Comparison of ENCODE assay signal across 8 cellular contexts in genomic region chr22:46150615-46151423, GRCh38. TPM values are rescaled to one million over a fixed set of nuclear protein-coding genes. Genes with fewer than 3 reads are reported as not detected.
DNase-seq lines count a peak whose midpoint lies in the region; ATAC-seq and TF ChIP-seq lines count a peak whose summit lies in the region.

No MANE protein-coding gene starts in this region.

- H3K36me3 ChIP-seq in GM06990 (ENCODE audit: control insufficient read depth, insufficient read depth, low read length) (no peaks in the 10 kb centered on the region; the same call in 1 of the 2 replicates), OCI-LY1 (ENCODE audit: insufficient read depth, low read length) (peaks cover 6% of the 10 kb centered on the region; the same call in 1 of the 2 replicates), parathyroid adenoma (ENCODE audit: control insufficient read depth, insufficient read depth, low read length) (no peaks in the 10 kb centered on the region), urinary bladder (ENCODE audit: insufficient read depth) (no peaks in the 10 kb centered on the region)

- TF ChIP-seq CTCF in GM06990 (IDR thresholded peaks at IDR 0.05; ENCODE audit: insufficient read depth, low read length, poor library complexity, severe bottlenecking), result no peak
- no peak for TF ChIP-seq CTCF in OCI-LY1 (IDR thresholded peaks at IDR 0.05; ENCODE audit: low read length)
- TF ChIP-seq CTCF in parathyroid adenoma (IDR thresholded peaks at IDR 0.05), result no peak

- peaks cover 3% of the 10 kb centered on the region for H3K27me3 Mint-ChIP-seq in activated T-helper 17 cell treated with anti-CD3 and anti-CD28 coated beads, Interleukin-2, amount 50 U/mL, for 72 hours

- POLR2A ChIA-PET in HEK293T (lab: Yijun Ruan, JAX), result interaction anchor here (1.0 kb wide), 1 partner anchor 117 kb away, joined by 3 read pairs; the partner anchor contains the start of gene TTC38

- H3K4me1 Mint-ChIP-seq in activated T-helper 17 cell treated with anti-CD3 and anti-CD28 coated beads, Interleukin-2, amount 50 U/mL, for 72 hours, result peaks cover 5% of the 10 kb centered on the region

- H3K4me3 ChIP-seq in GM06990 (replicated peaks; ENCODE audit: low read depth, low read length), result peak overlapping the region; percentile 73
- H3K4me3 ChIP-seq in OCI-LY1 (ENCODE audit: low read depth, low read length, poor library complexity, severe bottlenecking), result peak overlapping the region; percentile 87
- H3K4me3 ChIP-seq in parathyroid adenoma (ENCODE audit: low read depth, low read length), result peak overlapping the region; percentile 83
- peak overlapping the region; percentile 87 for H3K4me3 ChIP-seq in urinary bladder (ENCODE audit: low read depth, low read length)

- H3K27ac ChIP-seq in OCI-LY1 (ENCODE audit: low read depth, low read length, poor library complexity, severe bottlenecking) (peak overlapping the region; percentile 78), parathyroid adenoma (peak overlapping the region; percentile 29), urinary bladder (ENCODE audit: low read depth) (peak overlapping the region; percentile 27)

- no peaks in the 10 kb centered on the region for H3K9me2 ChIP-seq in OCI-LY1 (ENCODE audit: low read depth, low read length)

- H3K9me3 Mint-ChIP-seq in activated T-helper 17 cell treated with anti-CD3 and anti-CD28 coated beads, Interleukin-2, amount 50 U/mL, for 72 hours, result no peaks in the 10 kb centered on the region

- H3K27me3 ChIP-seq in GM06990 (replicated peaks; ENCODE audit: control insufficient read depth, insufficient read depth, low read length) (peaks cover 2% of the 10 kb centered on the region; the same call in 1 of the 2 replicates), OCI-LY1 (ENCODE audit: insufficient read depth, low read length) (no peaks in the 10 kb centered on the region), parathyroid adenoma (ENCODE audit: control insufficient read depth, insufficient read depth, low read length) (no peaks in the 10 kb centered on the region)

- H3K79me2 ChIP-seq in OCI-LY1 (ENCODE audit: insufficient read depth, low read length) (no peaks in the 10 kb centered on the region), parathyroid adenoma (no peaks in the 10 kb centered on the region)

- WGBS in urinary bladder, result under 1% methylated on average over 105 of the region's 105 CpGs

- H3K27ac Mint-ChIP-seq in activated T-helper 17 cell treated with anti-CD3 and anti-CD28 coated beads, Interleukin-2, amount 50 U/mL, for 72 hours, result no peak overlapping the region

- H3K4me1 ChIP-seq in OCI-LY1 (ENCODE audit: insufficient read depth, low read length, severe bottlenecking), result peaks cover 23% of the 10 kb centered on the region
- H3K4me1 ChIP-seq in parathyroid adenoma, result peaks cover 7% of the 10 kb centered on the region
- H3K4me1 ChIP-seq in urinary bladder (ENCODE audit: insufficient read depth), result peaks cover 2% of the 10 kb centered on the region

- ATAC-seq in activated T-helper 17 cell treated with anti-CD3 and anti-CD28 coated beads, Interleukin-2, amount 50 U/mL, for 72 hours (replicated peaks), result peak; percentile 51

- no peaks in the 10 kb centered on the region for H3F3A ChIP-seq in OCI-LY1 (ENCODE audit: insufficient read depth, low read length)

- H3K4me3 Mint-ChIP-seq in activated T-helper 17 cell treated with anti-CD3 and anti-CD28 coated beads, Interleukin-2, amount 50 U/mL, for 72 hours, result peak overlapping the region; percentile 67

- H4K20me1 ChIP-seq in OCI-LY1 (ENCODE audit: insufficient read depth, low read length), result no peaks in the 10 kb centered on the region

- H3K9ac ChIP-seq in OCI-LY1 (ENCODE audit: low read length) (peak overlapping the region; percentile 78), parathyroid adenoma (no peak overlapping the region)

- CTCF ChIA-PET in HEK293T (lab: Yijun Ruan, JAX), result no interaction called here

- no peak overlapping the region for H2AFZ ChIP-seq in OCI-LY1 (ENCODE audit: low read length)
- H2AFZ ChIP-seq in parathyroid adenoma, result peak overlapping the region; percentile 68

- H3K9me3 ChIP-seq in OCI-LY1 (ENCODE audit: low read length), result no peaks in the 10 kb centered on the region
- no peaks in the 10 kb centered on the region for H3K9me3 ChIP-seq in parathyroid adenoma (ENCODE audit: control insufficient read depth, low read length)

- H3K4me2 ChIP-seq in OCI-LY1 (ENCODE audit: low read length) (peak overlapping the region; percentile 98), parathyroid adenoma (ENCODE audit: low read length) (peak overlapping the region; percentile 78)

- DNase-seq in GM06990 (ENCODE audit: extremely low read depth, insufficient read length) (peak; percentile 74), HEK293T (ENCODE audit: extremely low spot score) (peak; percentile 67), germinal center (ENCODE audit: low spot score) (peak; percentile 56), COR-L47 (lab: John Stamatoyannopoulos, UW) (no peak)

- H3K36me3 Mint-ChIP-seq in activated T-helper 17 cell treated with anti-CD3 and anti-CD28 coated beads, Interleukin-2, amount 50 U/mL, for 72 hours (ENCODE audit: low read depth), result peaks cover 17% of the 10 kb centered on the region

TF ChIP-seq in HEK293T, 16 proteins besides CTCF, POLR2A, EP300 and RAD21:
- TF ChIP-seq, protein P1, sequence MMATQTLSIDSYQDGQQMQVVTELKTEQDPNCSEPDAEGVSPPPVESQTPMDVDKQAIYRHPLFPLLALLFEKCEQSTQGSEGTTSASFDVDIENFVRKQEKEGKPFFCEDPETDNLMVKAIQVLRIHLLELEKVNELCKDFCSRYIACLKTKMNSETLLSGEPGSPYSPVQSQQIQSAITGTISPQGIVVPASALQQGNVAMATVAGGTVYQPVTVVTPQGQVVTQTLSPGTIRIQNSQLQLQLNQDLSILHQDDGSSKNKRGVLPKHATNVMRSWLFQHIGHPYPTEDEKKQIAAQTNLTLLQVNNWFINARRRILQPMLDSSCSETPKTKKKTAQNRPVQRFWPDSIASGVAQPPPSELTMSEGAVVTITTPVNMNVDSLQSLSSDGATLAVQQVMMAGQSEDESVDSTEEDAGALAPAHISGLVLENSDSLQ (IDR thresholded peaks at IDR 0.05), result no peak
- TF ChIP-seq HDGF (IDR thresholded peaks at IDR 0.05; ENCODE audit: borderline replicate concordance) (no peak), ZNF384 (IDR thresholded peaks at IDR 0.05) (no peak), TARDBP (IDR thresholded peaks at IDR 0.05) (no peak), CTBP1 (IDR thresholded peaks at IDR 0.05; ENCODE audit: borderline replicate concordance) (no peak), ARNT (IDR thresholded peaks at IDR 0.05) (no peak)

RNA-seq across cellular contexts. Expression of gene PPARA, which starts 0.5 kb away (rescaled TPM):
- 10 to 100 TPM; 15.4 to 18.7 TPM for total RNA-seq in activated T-helper 17 cell treated with anti-CD3 and anti-CD28 coated beads, Interleukin-2, amount 50 U/mL, for 72 hours
- total RNA-seq in urinary bladder, result 22.8 TPM
- polyA plus RNA-seq in urinary bladder, result 12.5 TPM

Comparison
In these comparisons a context has a peak if more than half of its experiments do, and no peak if none do; other contexts are left out.
1. H3K27ac ChIP-seq: peak in every context shown above with its lines; median percentile 78 in OCI-LY1; 29 in parathyroid adenoma; 27 in urinary bladder.